28 cellular contexts compared by ENCODE assay signal in the genomic region with DNA sequence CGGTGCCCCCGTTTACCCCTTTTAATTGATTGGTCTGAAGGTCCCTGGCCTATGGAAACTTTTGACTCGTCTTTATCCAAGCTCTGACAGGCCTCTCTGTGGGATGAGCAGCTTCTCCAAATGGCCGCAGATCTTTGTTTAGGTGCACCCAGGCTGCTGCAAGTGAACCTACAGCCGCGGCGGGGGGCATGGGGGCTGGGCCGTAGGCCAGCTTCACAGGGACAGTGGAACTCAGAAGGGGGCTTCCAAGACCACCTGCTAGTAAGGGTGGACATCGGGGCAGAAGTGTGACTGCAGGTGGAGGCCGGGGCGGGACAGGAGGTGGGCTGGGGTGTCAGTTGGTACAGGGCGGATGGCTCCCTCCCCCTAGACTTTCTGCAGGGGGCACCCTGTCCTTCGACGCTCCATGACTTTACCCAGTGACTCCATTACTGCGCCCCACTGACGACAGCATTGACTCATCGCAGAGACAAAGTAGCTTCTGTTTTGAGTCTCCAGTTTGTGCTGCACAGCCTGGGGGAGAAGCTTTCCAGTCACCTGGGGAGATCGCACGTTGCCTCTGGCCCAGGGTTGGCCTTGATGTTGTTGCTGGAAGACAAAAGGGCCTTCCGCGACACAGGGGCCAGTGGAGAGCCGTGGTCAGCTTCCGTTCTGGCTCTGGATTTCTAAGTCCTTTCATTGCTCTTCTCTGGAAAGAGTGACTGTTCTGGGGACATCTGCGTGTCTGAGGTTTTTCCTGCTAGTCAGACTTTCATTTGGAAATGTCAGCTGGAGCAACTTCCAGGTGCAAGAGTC.
"Had no signal": no experiment of that assay in that cellular context is flagged by ENCODE, and none has a peak within 500 bp of the region (broad histone marks: within the 10 kb centered on the region; RNA-seq: fewer than 3 reads in every experiment).

No MANE protein-coding gene starts in this region.

- H3K9me3 ChIP-seq: body of pancreas, SJCRH30 had no signal

- DNase-seq: activated B cell treated with CpG ODN at 0.5 μM for 24 hours; activated CD4-positive, alpha-beta T cell treated with anti-CD3 and anti-CD28 coated beads for 1 hour; activated CD4-positive, alpha-beta T cell treated with anti-CD3 and anti-CD28 coated beads, Interleukin-2, amount 10 ng/mL, durations not matched to agents 24 days and 14 days; activated CD4-positive, alpha-beta T cell treated with anti-CD3 and anti-CD28 coated beads, Interleukin-2, amount 50 U/mL, for 48 hours; activated CD8-positive, alpha-beta memory T cell treated with anti-CD3 and anti-CD28 coated beads, Interleukin-2, amount 10 ng/mL, durations not matched to agents 7 days and 5 days; activated effector memory CD4-positive, alpha-beta T cell treated with Interleukin-2 at 50 U/mL for 16 hours; activated naive CD4-positive, alpha-beta T cell; activated T-cell treated with anti-CD3 and anti-CD28 coated beads, Interleukin-2, amount 50 U/mL, for 24 hours; aorta; body of pancreas; NCI-H1105 treated with DMSO at 0.1 percent for 48 hours; NCI-H1694; NCI-H2029 treated with DMSO at 0.1 percent for 48 hours; NCI-H345; NCI-H510A treated with DMSO at 0.1 percent for 48 hours; NCI-H69; NK-92 treated with Interleukin-12 subunit alpha and Interleukin-12 subunit beta, amount 100 ng/mL, for 24 hours; OCI-M1; Right ventricle myocardium superior; SJCRH30; T-helper 17 cell; T-helper 9 cell had no signal

- H3K4me1 ChIP-seq: body of pancreas, SJCRH30 had no signal

- H3K27ac ChIP-seq: body of pancreas, KMS-11, RWPE1, SJCRH30 had no signal

- ATAC-seq: activated CD8-positive, alpha-beta memory T cell treated with anti-CD3 and anti-CD28 coated beads, Interleukin-2, amount 10 ng/mL, durations not matched to agents 7 days and 5 days; body of pancreas; Panc1; T-helper 17 cell had no signal

- H3K4me3 Mint-ChIP-seq: activated B cell treated with CpG ODN at 0.5 μM for 24 hours; activated CD4-positive, alpha-beta T cell treated with anti-CD3 and anti-CD28 coated beads, Interleukin-2, amount 10 ng/mL, durations not matched to agents 24 days and 14 days; activated CD8-positive, alpha-beta memory T cell treated with anti-CD3 and anti-CD28 coated beads, Interleukin-2, amount 10 ng/mL, durations not matched to agents 7 days and 5 days; activated naive CD4-positive, alpha-beta T cell treated with anti-CD3 and anti-CD28 coated beads, Interleukin-2, amount 50 U/mL, for 24 hours; activated T-cell treated with anti-CD3 and anti-CD28 coated beads, Interleukin-2, amount 50 U/mL, for 24 hours; activated T-helper 1 cell treated with anti-CD3 and anti-CD28 coated beads, Interleukin-12 subunit alpha, Interleukin-12 subunit beta, Interleukin-2, Interleukin-4 antibody, amounts not matched to agents 30 ng/mL and 10 ng/mL and 1 ng/mL, durations not matched to agents 14 hours and 24 hours and 36 hours; central memory CD8-positive, alpha-beta T cell; T-helper 17 cell had no signal

- H3K27me3 ChIP-seq: body of pancreas, SJCRH30 had no signal

- H3K4me2 ChIP-seq: KMS-11 had no signal

- H3K36me3 ChIP-seq: SJCRH30 had no signal

- H3K4me1 Mint-ChIP-seq: activated B cell treated with CpG ODN at 0.5 μM for 24 hours; activated CD4-positive, alpha-beta T cell treated with anti-CD3 and anti-CD28 coated beads, Interleukin-2, amount 10 ng/mL, durations not matched to agents 24 days and 14 days; activated CD8-positive, alpha-beta memory T cell treated with anti-CD3 and anti-CD28 coated beads, Interleukin-2, amount 10 ng/mL, durations not matched to agents 7 days and 5 days; activated naive CD4-positive, alpha-beta T cell treated with anti-CD3 and anti-CD28 coated beads, Interleukin-2, amount 50 U/mL, for 24 hours; central memory CD8-positive, alpha-beta T cell; T-helper 17 cell had no signal

- H3K9ac ChIP-seq: KMS-11 had no signal

- H3K27ac Mint-ChIP-seq: activated B cell treated with CpG ODN at 0.5 μM for 24 hours; activated CD4-positive, alpha-beta T cell treated with anti-CD3 and anti-CD28 coated beads, Interleukin-2, amount 10 ng/mL, durations not matched to agents 24 days and 14 days; activated CD8-positive, alpha-beta memory T cell treated with anti-CD3 and anti-CD28 coated beads, Interleukin-2, amount 10 ng/mL, durations not matched to agents 7 days and 5 days; activated naive CD4-positive, alpha-beta T cell treated with anti-CD3 and anti-CD28 coated beads, Interleukin-2, amount 50 U/mL, for 24 hours; activated T-cell treated with anti-CD3 and anti-CD28 coated beads, Interleukin-2, amount 50 U/mL, for 24 hours; activated T-helper 1 cell treated with anti-CD3 and anti-CD28 coated beads, Interleukin-12 subunit alpha, Interleukin-12 subunit beta, Interleukin-2, Interleukin-4 antibody, amounts not matched to agents 30 ng/mL and 10 ng/mL and 1 ng/mL, durations not matched to agents 14 hours and 24 hours and 36 hours; T-helper 17 cell had no signal

- H3K4me3 ChIP-seq: body of pancreas, SJCRH30 had no signal

- H3K9me3 Mint-ChIP-seq: activated B cell treated with CpG ODN at 0.5 μM for 24 hours; activated CD4-positive, alpha-beta T cell treated with anti-CD3 and anti-CD28 coated beads, Interleukin-2, amount 10 ng/mL, durations not matched to agents 24 days and 14 days; activated naive CD4-positive, alpha-beta T cell treated with anti-CD3 and anti-CD28 coated beads, Interleukin-2, amount 50 U/mL, for 24 hours; activated T-cell treated with anti-CD3 and anti-CD28 coated beads, Interleukin-2, amount 50 U/mL, for 24 hours; activated T-helper 1 cell treated with anti-CD3 and anti-CD28 coated beads, Interleukin-12 subunit alpha, Interleukin-12 subunit beta, Interleukin-2, Interleukin-4 antibody, amounts not matched to agents 30 ng/mL and 10 ng/mL and 1 ng/mL, durations not matched to agents 14 hours and 24 hours and 36 hours; central memory CD8-positive, alpha-beta T cell had no signal

- H3K36me3 Mint-ChIP-seq: activated CD8-positive, alpha-beta memory T cell treated with anti-CD3 and anti-CD28 coated beads, Interleukin-2, amount 10 ng/mL, durations not matched to agents 7 days and 5 days; activated naive CD4-positive, alpha-beta T cell treated with anti-CD3 and anti-CD28 coated beads, Interleukin-2, amount 50 U/mL, for 24 hours had no signal

- H3K27me3 Mint-ChIP-seq: activated B cell treated with CpG ODN at 0.5 μM for 24 hours; activated CD4-positive, alpha-beta T cell treated with anti-CD3 and anti-CD28 coated beads, Interleukin-2, amount 10 ng/mL, durations not matched to agents 24 days and 14 days; activated T-cell treated with anti-CD3 and anti-CD28 coated beads, Interleukin-2, amount 50 U/mL, for 24 hours; central memory CD8-positive, alpha-beta T cell had no signal
